36 cellular contexts compared by ENCODE assay signal in genomic region chr13:102203718-102204117, GRCh38.
"Had no signal": no experiment of that assay in that cellular context is flagged by ENCODE, and none has a peak within 500 bp of the region (broad histone marks: within the 10 kb centered on the region; RNA-seq: fewer than 3 reads in every experiment).

No MANE protein-coding gene starts in this region.

- H3K4me1 ChIP-seq: Peyer's patch, SJSA1 had no signal

- DNase-seq: activated CD4-positive, alpha-beta memory T cell treated with anti-CD3 and anti-CD28 coated beads, Interleukin-2, amount 10 ng/mL, durations not matched to agents 7 days and 5 days; activated CD4-positive, alpha-beta T cell treated with anti-CD3 and anti-CD28 coated beads for 1 hour; activated CD4-positive, alpha-beta T cell treated with anti-CD3 and anti-CD28 coated beads for 48 hours; activated CD4-positive, CD25-positive, alpha-beta regulatory T cell; activated CD8-positive, alpha-beta memory T cell treated with anti-CD3 and anti-CD28 coated beads for 24 hours; activated CD8-positive, alpha-beta memory T cell treated with anti-CD3 and anti-CD28 coated beads, Interleukin-2, amount 10 ng/mL, durations not matched to agents 7 days and 5 days; activated CD8-positive, alpha-beta memory T cell treated with anti-CD3 and anti-CD28 coated beads, Interleukin-2, amount 50 U/mL, for 48 hours; activated effector memory CD4-positive, alpha-beta T cell treated with anti-CD3 and anti-CD28 coated beads, Interleukin-2, amount 50 U/mL, for 16 hours; activated naive CD4-positive, alpha-beta T cell; activated naive CD4-positive, alpha-beta T cell treated with anti-CD3 and anti-CD28 coated beads, Interleukin-2, amount 50 U/mL, for 16 hours; activated naive CD8-positive, alpha-beta T cell treated with anti-CD3 and anti-CD28 coated beads for 36 hours; activated T-cell treated with anti-CD3 and anti-CD28 coated beads, Interleukin-2, amount 50 U/mL, for 1 hour; activated T-cell treated with anti-CD3 and anti-CD28 coated beads, Interleukin-2, amount 50 U/mL, for 72 hours; amniotic stem cell; aorta; brain microvascular endothelial cell; central memory CD4-positive, alpha-beta T cell; Karpas-422; KBM-7; MG63; NCI-H1048; NCI-H1436; NCI-H1694; NCI-H1930; NCI-H2081 treated with DMSO at 0.1 percent for 48 hours; NCI-H226; NCI-H446 treated with DMSO at 0.1 percent for 48 hours; NCI-H774; PC-3; Peyer's patch; RPMI8226; SHP77 treated with DMSO at 0.1 percent for 48 hours; T1000; WERI-Rb-1 had no signal

- ATAC-seq: activated CD8-positive, alpha-beta memory T cell treated with anti-CD3 and anti-CD28 coated beads, Interleukin-2, amount 10 ng/mL, durations not matched to agents 7 days and 5 days; activated T-cell treated with anti-CD3 and anti-CD28 coated beads, Interleukin-2, amount 50 U/mL, for 72 hours; activated T-helper 17 cell treated with anti-CD3 and anti-CD28 coated beads, Interleukin-2, amount 50 U/mL, for 72 hours; PC-3 had no signal

- H3K27me3 ChIP-seq: brain microvascular endothelial cell, MG63, Peyer's patch, SJSA1 had no signal

- H3K4me3 ChIP-seq: MG63, Peyer's patch, SJSA1 had no signal

- H3K9me3 ChIP-seq: MG63, Peyer's patch, SJSA1 had no signal

- H3K27ac ChIP-seq: brain microvascular endothelial cell, Peyer's patch, SJSA1, WERI-Rb-1 had no signal

- H3K36me3 ChIP-seq: brain microvascular endothelial cell, MG63, Peyer's patch, SJSA1, WERI-Rb-1 had no signal
